11 cellular contexts compared by ENCODE assay signal in the genomic region with DNA sequence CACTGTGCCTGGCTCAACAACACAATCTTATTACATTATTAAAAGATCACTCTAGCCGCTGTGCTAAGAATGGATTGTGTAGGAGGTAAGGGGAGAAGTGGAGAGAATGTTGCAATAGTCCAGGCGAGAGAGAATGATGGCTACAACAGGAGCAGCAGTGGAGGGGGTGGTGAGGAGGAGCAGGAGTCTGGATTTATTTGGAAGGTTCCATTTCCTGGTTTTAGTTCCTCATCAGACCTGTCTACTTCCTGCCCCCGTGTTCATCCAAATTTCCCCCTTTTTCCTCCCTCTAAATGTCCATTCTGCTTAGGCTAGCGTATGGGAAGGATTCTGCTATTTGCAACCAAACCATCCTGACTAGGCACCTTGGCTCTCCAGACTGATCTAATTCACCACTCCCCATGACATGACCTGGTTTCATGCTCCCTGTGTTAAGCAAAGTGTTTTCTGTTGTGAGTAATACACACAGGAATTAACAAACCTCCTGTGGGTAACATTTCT. TPM values are rescaled to one million over a fixed set of nuclear protein-coding genes. Genes with fewer than 3 reads are reported as not detected.
A peak's percentile ranks its signal among the peaks of the same experiment; 100 is the strongest.
DNase-seq lines count a peak whose midpoint lies in the region; ATAC-seq, FAIRE-seq and TF ChIP-seq lines count a peak whose summit lies in the region.
"Had no signal": no experiment of that assay in that cellular context is flagged by ENCODE, and none has a peak within 500 bp of the region (broad histone marks: within the 10 kb centered on the region; RNA-seq: fewer than 3 reads in every experiment).

No MANE protein-coding gene starts in this region.

- H3K36me3 Mint-ChIP-seq in activated T-cell treated with anti-CD3 and anti-CD28 coated beads, Interleukin-2, amount 50 U/mL, for 72 hours (ENCODE audit: insufficient read depth in 2 of 2) = no peaks in the 10 kb centered on the region

- TF ChIP-seq CTCF in OCI-LY3 (IDR thresholded peaks at IDR 0.05; ENCODE audit: low read depth, low read length) (no peak), epithelial cell of proximal tubule (conservative IDR thresholded peaks at IDR 0.05; ENCODE audit: low read depth, low read length) (no peak)

- DNase-seq in GM12891 (ENCODE audit: insufficient read length, low spot score) (no peak), epithelial cell of proximal tubule (ENCODE audit: low read depth) (peak; percentile 70), trophoblast cell (peak; percentile 74 to 89), NCI-H2029 (lab: John Stamatoyannopoulos, UW) (no peak), occipital lobe (lab: John Stamatoyannopoulos, UW) (no peak)
- no peak for DNase-seq in activated T-cell treated with anti-CD3 and anti-CD28 coated beads, Interleukin-2, amount 50 U/mL, for 72 hours
- DNase-seq in central memory CD4-positive, alpha-beta T cell = no peak
- DNase-seq: mesendoderm had no signal

- H2AK5ac ChIP-seq in trophoblast cell (ENCODE audit: low read length) = no peak overlapping the region

- no peaks in the 10 kb centered on the region for H3K4me1 Mint-ChIP-seq in activated T-cell treated with anti-CD3 and anti-CD28 coated beads, Interleukin-2, amount 50 U/mL, for 72 hours (ENCODE audit: low read depth)

- no peak overlapping the region for H3K27ac Mint-ChIP-seq in activated T-cell treated with anti-CD3 and anti-CD28 coated beads, Interleukin-2, amount 50 U/mL, for 72 hours
- H3K27ac Mint-ChIP-seq: T-helper 1 cell treated with Interleukin-12 subunit alpha and Interleukin-12 subunit beta and Interleukin-4 antibody, amounts not matched to agents 30 μg/mL and 1 μg/mL, for 36 hours had no signal

- peak overlapping the region; percentile 59 for H3K4me2 ChIP-seq in OCI-LY3 (ENCODE audit: low read length)
- H3K4me2 ChIP-seq in trophoblast cell (ENCODE audit: low read length) = no peak overlapping the region

- peaks cover 58% of the 10 kb centered on the region for H3K27me3 Mint-ChIP-seq in activated T-cell treated with anti-CD3 and anti-CD28 coated beads, Interleukin-2, amount 50 U/mL, for 72 hours (ENCODE audit: low read depth)

- H2BK5ac ChIP-seq in trophoblast cell (ENCODE audit: low read depth, low read length, poor library complexity) = no peak overlapping the region

- no peak overlapping the region for H3K18ac ChIP-seq in trophoblast cell (ENCODE audit: low read length)

- H3K4me1 ChIP-seq in OCI-LY3 (ENCODE audit: low read length) = peaks cover 38% of the 10 kb centered on the region
- H3K4me1 ChIP-seq in trophoblast cell (ENCODE audit: control insufficient read depth in 1 of 2, insufficient read depth in 2 of 2, low read length in 2 of 2) = no peaks in the 10 kb centered on the region

- H4K8ac ChIP-seq in trophoblast cell (ENCODE audit: low read depth, low read length) = no peak overlapping the region

- FAIRE-seq in GM12891 (lab: Jason Lieb, UNC) = no peak
- FAIRE-seq: endometrium had no signal

- H3K9ac ChIP-seq in OCI-LY3 (ENCODE audit: low read length) = no peak overlapping the region
- no peak overlapping the region for H3K9ac ChIP-seq in trophoblast cell (ENCODE audit: low read length)

- no peak overlapping the region for H4K12ac ChIP-seq in trophoblast cell (ENCODE audit: low read depth, low read length)

- no peaks in the 10 kb centered on the region for H3K9me3 Mint-ChIP-seq in activated T-cell treated with anti-CD3 and anti-CD28 coated beads, Interleukin-2, amount 50 U/mL, for 72 hours
- H3K9me3 Mint-ChIP-seq: T-helper 1 cell treated with Interleukin-12 subunit alpha and Interleukin-12 subunit beta and Interleukin-4 antibody, amounts not matched to agents 30 μg/mL and 1 μg/mL, for 36 hours had no signal

- H3K9me3 ChIP-seq in OCI-LY3 (ENCODE audit: insufficient read depth, low read length) = no peaks in the 10 kb centered on the region
- no peaks in the 10 kb centered on the region for H3K9me3 ChIP-seq in trophoblast cell (ENCODE audit: insufficient read depth, low read depth, low read length)

- H2BK12ac ChIP-seq in trophoblast cell (ENCODE audit: low read length) = no peak overlapping the region

- H4K91ac ChIP-seq in trophoblast cell (ENCODE audit: low read depth, low read length) = no peak overlapping the region

- no peak for ATAC-seq in activated T-cell treated with anti-CD3 and anti-CD28 coated beads, Interleukin-2, amount 50 U/mL, for 72 hours (replicated peaks in 1 of 2)

- no peak overlapping the region for H2BK120ac ChIP-seq in trophoblast cell (ENCODE audit: insufficient read depth, low read length, poor library complexity)

- H3K4me3 ChIP-seq in OCI-LY3 (ENCODE audit: low read length) (no peak overlapping the region), epithelial cell of proximal tubule (ENCODE audit: low read depth, low read length) (no peak overlapping the region), trophoblast cell (ENCODE audit: low read depth, low read length) (no peak overlapping the region)

- H3K36me3 ChIP-seq in OCI-LY3 (replicated peaks; ENCODE audit: low read depth, low read length) (no peaks in the 10 kb centered on the region), trophoblast cell (ENCODE audit: control insufficient read depth in 1 of 2, insufficient read depth in 2 of 2, low read length in 2 of 2) (no peaks in the 10 kb centered on the region)

- H2AFZ ChIP-seq in OCI-LY3 (ENCODE audit: low read depth, low read length) = no peak overlapping the region
- no peak overlapping the region for H2AFZ ChIP-seq in trophoblast cell (ENCODE audit: insufficient read depth, low read length, poor library complexity)

- H3K27ac ChIP-seq in OCI-LY3 (ENCODE audit: low read length) = no peak overlapping the region
- no peak overlapping the region for H3K27ac ChIP-seq in trophoblast cell (ENCODE audit: low read depth, low read length)

- H3K79me2 ChIP-seq in OCI-LY3 (ENCODE audit: low read length) (no peaks in the 10 kb centered on the region), trophoblast cell (ENCODE audit: control insufficient read depth, insufficient read depth, low read length, poor library complexity) (no peaks in the 10 kb centered on the region)

- no peak overlapping the region for H3K4ac ChIP-seq in trophoblast cell (ENCODE audit: low read depth, low read length)

- no peaks in the 10 kb centered on the region for H3K79me1 ChIP-seq in trophoblast cell (ENCODE audit: low read length)

- H3K27me3 ChIP-seq in OCI-LY3 (ENCODE audit: low read depth, low read length) = no peaks in the 10 kb centered on the region
- H3K27me3 ChIP-seq in trophoblast cell (ENCODE audit: insufficient read depth, low read length) = no peaks in the 10 kb centered on the region

- H4K20me1 ChIP-seq in OCI-LY3 (ENCODE audit: insufficient read depth, low read length) = no peaks in the 10 kb centered on the region

- TF ChIP-seq POLR2A in GM12891 (IDR thresholded peaks at IDR 0.05; ENCODE audit: low read depth, low read length) = no peak

- WGBS in trophoblast cell (ENCODE audit: extremely low coverage, insufficient coverage, insufficient read length) = no CpG with 5 or more reads among the region's 4 CpGs

- no peak overlapping the region for H3K4me3 Mint-ChIP-seq in activated T-cell treated with anti-CD3 and anti-CD28 coated beads, Interleukin-2, amount 50 U/mL, for 72 hours
- H3K4me3 Mint-ChIP-seq: T-helper 1 cell treated with Interleukin-12 subunit alpha and Interleukin-12 subunit beta and Interleukin-4 antibody, amounts not matched to agents 30 μg/mL and 1 μg/mL, for 36 hours had no signal

- no peak overlapping the region for H3K14ac ChIP-seq in trophoblast cell (ENCODE audit: low read length)

- H3K23ac ChIP-seq in trophoblast cell (ENCODE audit: low read length) = no peak overlapping the region

TF ChIP-seq in GM12891, 5 proteins besides CTCF, POLR2A, EP300 and RAD21:
- TF ChIP-seq SPI1 (IDR thresholded peaks at IDR 0.05; ENCODE audit: low read depth, low read length) (peak; percentile 27; the same call in 1 of the 2 replicates), PAX5 (IDR thresholded peaks at IDR 0.05; ENCODE audit: insufficient read depth, low read length, severe bottlenecking) (no peak), POLR2AphosphoS5 (IDR thresholded peaks at IDR 0.05; ENCODE audit: low read depth, low read length) (no peak)

RNA-seq across cellular contexts. Expression of gene EYA3, which starts 35.1 kb away (rescaled TPM):
- polyA plus RNA-seq in GM12891 (2012; ENCODE audit: low read depth, missing spikeins) = 10.0 TPM
- total RNA-seq in epithelial cell of proximal tubule = 18.1 and 22.2 TPM in 2 replicates
- 13.4 and 13.5 TPM in 2 replicates for polyA plus RNA-seq in trophoblast cell (2013)
- 10 to 100 TPM; 27.0 to 28.9 TPM for total RNA-seq in activated T-cell treated with anti-CD3 and anti-CD28 coated beads, Interleukin-2, amount 50 U/mL, for 72 hours
- total RNA-seq in occipital lobe = 9.2 TPM

RNA-seq across cellular contexts. Expression of gene PTAFR, which starts 53.0 kb away (rescaled TPM):
- polyA plus RNA-seq in GM12891 (2012; ENCODE audit: low read depth, missing spikeins) = 10.2 TPM
- total RNA-seq in epithelial cell of proximal tubule = 2.7 and 4.9 TPM in 2 replicates
- 0.08 and 0.11 TPM in 2 replicates for polyA plus RNA-seq in trophoblast cell (2013)
- total RNA-seq in activated T-cell treated with anti-CD3 and anti-CD28 coated beads, Interleukin-2, amount 50 U/mL, for 72 hours = under 1 TPM; 0.12 to 0.46 TPM
- 4.7 TPM for total RNA-seq in occipital lobe

Comparison
In these comparisons a context has a peak if more than half of its experiments do, and no peak if none do; other contexts are left out.
1. DNase-seq: peak in epithelial cell of proximal tubule (single experiment) and trophoblast cell (2 of 2); none in GM12891 (single experiment), activated T-cell treated with anti-CD3 and anti-CD28 coated beads, Interleukin-2, amount 50 U/mL, for 72 hours (0 of 2), NCI-H2029 (single experiment), occipital lobe (single experiment) and central memory CD4-positive, alpha-beta T cell (single experiment).